In genomic region chrX:70437921-70438665, GRCh38 we compare ENCODE assay signal across 19 cellular contexts. TPM values are rescaled to one million over a fixed set of nuclear protein-coding genes. Genes with fewer than 3 reads are reported as not detected.
"Had no signal": no experiment of that assay in that cellular context is flagged by ENCODE, and none has a peak within 500 bp of the region (broad histone marks: within the 10 kb centered on the region; RNA-seq: fewer than 3 reads in every experiment).

No MANE protein-coding gene starts in this region.

- H3K4me3 Mint-ChIP-seq: activated CD4-positive, alpha-beta T cell treated with anti-CD3 and anti-CD28 coated beads, Interleukin-2, amount 10 ng/mL, durations not matched to agents 7 days and 5 days; naive thymus-derived CD8-positive, alpha-beta T cell had no signal

- H3K36me3 ChIP-seq: brain microvascular endothelial cell, esophagus squamous epithelium, spleen had no signal

- H3K9me3 ChIP-seq: esophagus squamous epithelium, mucosa of descending colon, spleen had no signal

- H3K9me3 Mint-ChIP-seq: activated CD4-positive, alpha-beta T cell treated with anti-CD3 and anti-CD28 coated beads, Interleukin-2, amount 10 ng/mL, durations not matched to agents 7 days and 5 days; activated T-helper 2 cell treated with anti-CD3 and anti-CD28 coated beads, Interferon-gamma antibody, Interleukin-2, Interleukin-4, amounts not matched to agents 10 μg/mL and 5 μg/mL and 100 μg/mL, durations not matched to agents 14 hours and 24 hours and 36 hours had no signal

- H3K4me3 ChIP-seq: esophagus squamous epithelium, mucosa of descending colon, spleen had no signal

- H3K27me3 ChIP-seq: brain microvascular endothelial cell had no signal

- H3K27ac ChIP-seq: brain microvascular endothelial cell, esophagus squamous epithelium, foreskin keratinocyte, spleen had no signal

- H3K36me3 Mint-ChIP-seq: immature natural killer cell; naive thymus-derived CD8-positive, alpha-beta T cell had no signal

- ATAC-seq: foreskin keratinocyte; mucosa of descending colon; naive thymus-derived CD8-positive, alpha-beta T cell; sciatic nerve had no signal

- H3K27ac Mint-ChIP-seq: activated CD4-positive, alpha-beta T cell treated with anti-CD3 and anti-CD28 coated beads, Interleukin-2, amount 10 ng/mL, durations not matched to agents 7 days and 5 days; activated T-helper 2 cell treated with anti-CD3 and anti-CD28 coated beads, Interferon-gamma antibody, Interleukin-2, Interleukin-4, amounts not matched to agents 10 μg/mL and 5 μg/mL and 100 μg/mL, durations not matched to agents 14 hours and 24 hours and 36 hours had no signal

- DNase-seq: activated CD4-positive, alpha-beta T cell treated with anti-CD3 and anti-CD28 coated beads, Interleukin-2, amount 10 ng/mL, durations not matched to agents 7 days and 5 days; activated CD4-positive, CD25-positive, alpha-beta regulatory T cell; activated naive CD4-positive, alpha-beta T cell treated with anti-CD3 and anti-CD28 coated beads, Interleukin-2, amount 50 U/mL, for 16 hours; brain microvascular endothelial cell; esophagus squamous epithelium; mucosa of descending colon; naive thymus-derived CD8-positive, alpha-beta T cell; spleen; stimulated activated CD4-positive, alpha-beta T cell treated with anti-CD3 and anti-CD28 coated beads, Interleukin-2, amount 100 ng/mL, for 24 hours; stimulated activated naive CD4-positive, alpha-beta T cell; substantia nigra; trophoblast cell had no signal

RNA-seq across cellular contexts. Expression of gene GDPD2, which starts 15.0 kb away (rescaled TPM):
- total RNA-seq: dermis microvascular lymphatic vessel endothelial cell; naive thymus-derived CD8-positive, alpha-beta T cell; osteoblast; pulmonary artery endothelial cell had no signal
